Comparison of ENCODE assay signal across 11 cellular contexts in genomic region chr12:100716949-100717732, GRCh38.
DNase-seq lines count a peak whose midpoint lies in the region; ATAC-seq, FAIRE-seq and TF ChIP-seq lines count a peak whose summit lies in the region.
"Had no signal": no experiment of that assay in that cellular context is flagged by ENCODE, and none has a peak within 500 bp of the region (broad histone marks: within the 10 kb centered on the region; RNA-seq: fewer than 3 reads in every experiment).

No MANE protein-coding gene starts in this region.

- no peak for ATAC-seq in HG03025 (IDR thresholded peaks at IDR 0.05; ENCODE audit: low FRiP score, unreplicated experiment)

- H3K9ac ChIP-seq in keratinocyte (ENCODE audit: control insufficient read depth, extremely low read depth, insufficient read depth, low read length), result peak overlapping the region; percentile 75
- H3K9ac ChIP-seq in MM.1S (ENCODE audit: low read length), result no peak overlapping the region
- H3K9ac ChIP-seq: BLaER1 treated with 17β-estradiol and CSF1 and Interleukin-3, amounts not matched to agents 10 nM and 100 nM had no signal

- H3K36me3 ChIP-seq in keratinocyte (ENCODE audit: control insufficient read depth in 2 of 2, extremely low read depth in 1 of 2, insufficient read depth in 2 of 2, low read length in 2 of 2) (no peaks in the 10 kb centered on the region), thymus (ENCODE audit: control insufficient read depth, insufficient read depth) (no peaks in the 10 kb centered on the region), MM.1S (replicated peaks; ENCODE audit: insufficient read depth, low read length) (no peaks in the 10 kb centered on the region)
- H3K36me3 ChIP-seq: BLaER1 treated with 17β-estradiol and CSF1 and Interleukin-3, amounts not matched to agents 10 nM and 100 nM; Peyer's patch had no signal

- TF ChIP-seq CTCF in astrocyte of the spinal cord (IDR thresholded peaks at IDR 0.05; ENCODE audit: low read depth, low read length) (no peak), keratinocyte (optimal IDR thresholded peaks at IDR 0.05 in 1 of 3, IDR thresholded peaks at IDR 0.05 in 1 of 3, conservative IDR thresholded peaks at IDR 0.05 in 1 of 3; ENCODE audit: extremely low read depth in 1 of 3, insufficient read depth in 2 of 3, low read length in 3 of 3) (no peak), MM.1S (IDR thresholded peaks at IDR 0.05; ENCODE audit: low read length) (no peak)

- DNase-seq in NCI-H2081 (lab: John Stamatoyannopoulos, UW) (peak; percentile 37 to 45), NCI-H2081 treated with DMSO at 0.1 percent for 48 hours (lab: John Stamatoyannopoulos, UW) (no peak), astrocyte of the spinal cord (ENCODE audit: low read depth, low spot score) (peak; percentile 7), keratinocyte (ENCODE audit: low read depth, low spot score) (no peak), MM.1S (no peak), NCI-H187 (lab: John Stamatoyannopoulos, UW) (no peak)
- DNase-seq: amniotic stem cell, Peyer's patch had no signal

- no peaks in the 10 kb centered on the region for H3K9me2 ChIP-seq in MM.1S (replicated peaks; ENCODE audit: insufficient read depth, low read length)

- H3K4me2 ChIP-seq in keratinocyte (ENCODE audit: control insufficient read depth, extremely low read depth, insufficient read depth, low read depth, low read length) (peak overlapping the region; percentile 47), MM.1S (ENCODE audit: low read depth, low read length) (no peak overlapping the region)
- H3K4me2 ChIP-seq: BLaER1 treated with 17β-estradiol and CSF1 and Interleukin-3, amounts not matched to agents 10 nM and 100 nM had no signal

- H3K27ac ChIP-seq in keratinocyte (ENCODE audit: control insufficient read depth, insufficient read depth, low read length) (peak overlapping the region; percentile 53), thymus (ENCODE audit: low read depth) (no peak overlapping the region), MM.1S (ENCODE audit: low read length) (no peak overlapping the region)
- H3K27ac ChIP-seq: BLaER1 treated with 17β-estradiol and CSF1 and Interleukin-3, amounts not matched to agents 10 nM and 100 nM; Peyer's patch had no signal

- H2AFZ ChIP-seq in keratinocyte (ENCODE audit: control insufficient read depth, low read length) (peak overlapping the region; percentile 82), MM.1S (ENCODE audit: low read length) (no peak overlapping the region)

- FAIRE-seq in keratinocyte (lab: Jason Lieb, UNC), result no peak

- no peaks in the 10 kb centered on the region; the same call in 1 of the 2 replicates for H3F3A ChIP-seq in MM.1S (ENCODE audit: insufficient read depth, low read length)

- dilution Hi-C loops in keratinocyte (cut with MboI; ENCODE audit: extremely low pct_ligation_motif_present, low sequenced_read_pairs), result no loop called here

- H3K79me2 ChIP-seq in keratinocyte (ENCODE audit: control insufficient read depth, insufficient read depth, low read length) (peaks cover 16% of the 10 kb centered on the region), MM.1S (ENCODE audit: low read length) (no peaks in the 10 kb centered on the region)

- H3K4me3 ChIP-seq in astrocyte of the spinal cord (ENCODE audit: low read depth, low read length) (peak overlapping the region; percentile 40), keratinocyte (ENCODE audit: control insufficient read depth in 2 of 3, extremely low read depth in 1 of 3, insufficient read depth in 2 of 3, low read depth in 1 of 3, low read length in 3 of 3) (peak overlapping the region; percentile 62 to 71 (median 64)), thymus (ENCODE audit: low read length) (peak overlapping the region; percentile 21), MM.1S (ENCODE audit: low read length) (no peak overlapping the region)
- H3K4me3 ChIP-seq: BLaER1 treated with 17β-estradiol and CSF1 and Interleukin-3, amounts not matched to agents 10 nM and 100 nM had no signal

- H3K9me1 ChIP-seq in keratinocyte (ENCODE audit: control insufficient read depth, extremely low read depth, insufficient read depth, low read length), result no peaks in the 10 kb centered on the region

- no peaks in the 10 kb centered on the region for H4K20me1 ChIP-seq in keratinocyte (ENCODE audit: control insufficient read depth, extremely low read depth, insufficient read depth, low read length)
- no peaks in the 10 kb centered on the region for H4K20me1 ChIP-seq in MM.1S (ENCODE audit: insufficient read depth, low read length)
- H4K20me1 ChIP-seq: BLaER1 treated with 17β-estradiol and CSF1 and Interleukin-3, amounts not matched to agents 10 nM and 100 nM had no signal

- H3K9me3 ChIP-seq in keratinocyte (ENCODE audit: control insufficient read depth, low read depth, low read length), result no peaks in the 10 kb centered on the region
- H3K9me3 ChIP-seq in thymus (ENCODE audit: control insufficient read depth), result no peaks in the 10 kb centered on the region
- H3K9me3 ChIP-seq in MM.1S (replicated peaks; ENCODE audit: insufficient read depth, low read length), result no peaks in the 10 kb centered on the region
- H3K9me3 ChIP-seq: Peyer's patch had no signal

- H3K27me3 ChIP-seq in keratinocyte (ENCODE audit: control insufficient read depth, extremely low read depth, insufficient read depth, low read length), result peaks cover 6% of the 10 kb centered on the region
- H3K27me3 ChIP-seq in thymus (ENCODE audit: control insufficient read depth, insufficient read depth), result peaks cover 35% of the 10 kb centered on the region
- peaks cover 4% of the 10 kb centered on the region; the same call in 1 of the 2 replicates for H3K27me3 ChIP-seq in MM.1S (replicated peaks; ENCODE audit: insufficient read depth, low read length)
- H3K27me3 ChIP-seq: BLaER1 treated with 17β-estradiol and CSF1 and Interleukin-3, amounts not matched to agents 10 nM and 100 nM had no signal

- in situ Hi-C loops in astrocyte of the spinal cord (cut with HindIII; ENCODE audit: low sequenced_read_pairs), result no loop called here

- H3K4me1 ChIP-seq in keratinocyte (ENCODE audit: control insufficient read depth, extremely low read depth, insufficient read depth, low read length) (peaks cover 20% of the 10 kb centered on the region), thymus (ENCODE audit: control insufficient read depth, insufficient read depth, low read length) (no peaks in the 10 kb centered on the region), MM.1S (ENCODE audit: low read length) (peaks cover 18% of the 10 kb centered on the region)

- WGBS in thymus, result 4% methylated on average over 100 of the region's 100 CpGs

Comparison
In these comparisons a context has a peak if more than half of its experiments do, and no peak if none do; other contexts are left out.
1. DNase-seq: peak in NCI-H2081 (2 of 2) and astrocyte of the spinal cord (single experiment); none in NCI-H2081 treated with DMSO at 0.1 percent for 48 hours (single experiment), keratinocyte (single experiment), MM.1S (single experiment) and NCI-H187 (0 of 2).